In genomic region chr9:114465906-114466900, GRCh38 we compare ENCODE assay signal across 1 cellular context.
TF ChIP-seq lines count a peak whose summit lies in the region.

No MANE protein-coding gene starts in this region.

TF ChIP-seq in HepG2, 621 proteins besides CTCF, POLR2A, EP300 and RAD21:
- TF ChIP-seq PHF8 (CRISPR knock-in tag; IDR thresholded peaks at IDR 0.05), result no peak
- TF ChIP-seq ZBTB33 (CRISPR knock-in tag; IDR thresholded peaks at IDR 0.05), result peak; percentile 95
